8 cellular contexts compared by ENCODE assay signal in the genomic region with DNA sequence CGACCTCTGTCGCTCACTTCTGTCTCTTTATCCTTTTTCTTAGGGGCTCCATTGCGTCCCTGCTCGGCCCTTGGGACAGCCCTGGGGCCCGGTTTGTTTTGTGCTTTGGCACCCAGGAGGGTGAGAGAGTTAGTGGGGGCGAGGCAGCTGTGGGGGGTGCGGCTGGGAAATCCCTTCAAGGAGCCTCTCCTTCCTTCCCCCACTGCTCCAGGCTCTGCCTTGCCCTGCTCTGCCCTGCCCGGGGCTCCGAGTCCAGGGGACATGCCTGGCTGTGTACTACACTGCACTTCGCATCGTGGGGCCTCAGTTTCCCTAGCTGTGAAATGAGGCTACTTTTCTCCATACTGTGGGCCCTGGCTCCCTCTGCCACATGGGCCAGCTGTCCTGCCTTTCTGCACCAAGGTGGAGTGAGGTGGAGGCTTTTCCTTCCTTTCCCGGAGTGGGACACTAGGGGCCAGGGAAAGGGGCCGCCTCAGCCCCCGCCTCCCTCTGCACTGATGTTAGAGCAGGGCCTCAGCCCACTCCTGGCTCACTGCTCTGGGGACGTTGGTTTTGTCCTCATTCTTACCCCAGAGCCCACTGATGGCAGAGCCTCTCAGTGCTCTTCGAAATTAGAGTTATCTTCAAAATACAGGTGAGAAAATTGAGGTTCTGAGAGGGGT. TPM values are rescaled to one million over a fixed set of nuclear protein-coding genes. Genes with fewer than 3 reads are reported as not detected.
DNase-seq lines count a peak whose midpoint lies in the region; ATAC-seq, FAIRE-seq and TF ChIP-seq lines count a peak whose summit lies in the region.

No MANE protein-coding gene starts in this region.

- H3K4me1 ChIP-seq in left ventricle myocardium inferior: peaks cover 21% of the 10 kb centered on the region

- peaks cover 28% of the 10 kb centered on the region for H3K4me1 Mint-ChIP-seq in activated CD4-positive, alpha-beta memory T cell treated with anti-CD3 and anti-CD28 coated beads for 36 hours (ENCODE audit: low read depth)

- ATAC-seq in HG02938 (IDR thresholded peaks at IDR 0.05; ENCODE audit: unreplicated experiment) (no peak), HG03521 (IDR thresholded peaks at IDR 0.05; ENCODE audit: unreplicated experiment) (no peak)

- no peaks in the 10 kb centered on the region for H3K27me3 ChIP-seq in left ventricle myocardium inferior (ENCODE audit: low read depth)

- H3K9me3 ChIP-seq in left ventricle myocardium inferior (replicated peaks): no peaks in the 10 kb centered on the region

- intact Hi-C loops in activated CD4-positive, alpha-beta memory T cell treated with anti-CD3 and anti-CD28 coated beads for 36 hours (cut with micrococcal nuclease): no loop called here
- intact Hi-C loops in left ventricle myocardium inferior (cut with micrococcal nuclease): no loop called here

- FAIRE-seq in GM19239 (lab: Jason Lieb, UNC): peak; percentile 8

- H3K27ac Mint-ChIP-seq in activated CD4-positive, alpha-beta memory T cell treated with anti-CD3 and anti-CD28 coated beads for 36 hours: peak overlapping the region; percentile 59

- H3K27me3 Mint-ChIP-seq in activated CD4-positive, alpha-beta memory T cell treated with anti-CD3 and anti-CD28 coated beads for 36 hours: no peaks in the 10 kb centered on the region

- no peaks in the 10 kb centered on the region for H3K36me3 ChIP-seq in left ventricle myocardium inferior

- H3K36me3 Mint-ChIP-seq in activated CD4-positive, alpha-beta memory T cell treated with anti-CD3 and anti-CD28 coated beads for 36 hours: no peaks in the 10 kb centered on the region

- DNase-seq in GM19239 (ENCODE audit: insufficient read length, low spot score) (no peak), left ventricle myocardium inferior (no peak), HK-2 (ENCODE audit: unreplicated experiment) (no peak)
- peak; percentile 17 for DNase-seq in activated CD4-positive, alpha-beta memory T cell treated with anti-CD3 and anti-CD28 coated beads for 36 hours
- no peak for DNase-seq in NK-92 treated with Interleukin-12 subunit alpha and Interleukin-12 subunit beta, amount 100 ng/mL, for 24 hours (lab: John Stamatoyannopoulos, UW)

- peak overlapping the region; percentile 90 for H3K4me3 Mint-ChIP-seq in activated CD4-positive, alpha-beta memory T cell treated with anti-CD3 and anti-CD28 coated beads for 36 hours

- no peak for TF ChIP-seq CTCF in left ventricle myocardium inferior (IDR thresholded peaks at IDR 0.05; ENCODE audit: borderline replicate concordance)

- no peaks in the 10 kb centered on the region for H3K9me3 Mint-ChIP-seq in activated CD4-positive, alpha-beta memory T cell treated with anti-CD3 and anti-CD28 coated beads for 36 hours

- H3K4me3 ChIP-seq in left ventricle myocardium inferior (peak overlapping the region; percentile 77), skin epidermis (peak overlapping the region; percentile 44 to 71 (median 63))

- peak overlapping the region; percentile 64 for H3K27ac ChIP-seq in left ventricle myocardium inferior (replicated peaks)
- peak overlapping the region in 18 of 21 experiments; percentile 29 to 84 (median 70) for H3K27ac ChIP-seq in skin epidermis

- CTCF ChIA-PET in activated CD4-positive, alpha-beta memory T cell treated with anti-CD3 and anti-CD28 coated beads for 36 hours (lab: Charles Lee): interaction anchor here (0.9 to 1.6 kb wide), 2 partner anchors 10 to 27 kb away, joined by 3 to 5 read pairs; no protein-coding TSS in a partner anchor

- POLR2A ChIA-PET in activated CD4-positive, alpha-beta memory T cell treated with anti-CD3 and anti-CD28 coated beads for 36 hours (lab: Charles Lee): no interaction called here

RNA-seq across cellular contexts. Expression of a gene that starts 1.0 kb away (rescaled TPM):
- total RNA-seq in activated CD4-positive, alpha-beta memory T cell treated with anti-CD3 and anti-CD28 coated beads for 36 hours: 10 to 100 TPM; 27.3 to 27.5 TPM
- 8.8 TPM for total RNA-seq in left ventricle myocardium inferior

RNA-seq across cellular contexts. Expression of a gene that starts 32.1 kb away (rescaled TPM):
- 100 to 1,000 TPM; 357 to 359 TPM for total RNA-seq in activated CD4-positive, alpha-beta memory T cell treated with anti-CD3 and anti-CD28 coated beads for 36 hours
- total RNA-seq in left ventricle myocardium inferior: 257 TPM

RNA-seq across cellular contexts. Expression of a gene that starts 34.0 kb away (rescaled TPM):
- 1 to 10 TPM; 6.5 to 6.8 TPM for total RNA-seq in activated CD4-positive, alpha-beta memory T cell treated with anti-CD3 and anti-CD28 coated beads for 36 hours
- 37.0 TPM for total RNA-seq in left ventricle myocardium inferior

RNA-seq across cellular contexts. Expression of a gene that starts 42.8 kb away (rescaled TPM):
- 100 to 1,000 TPM; 122 to 127 TPM for total RNA-seq in activated CD4-positive, alpha-beta memory T cell treated with anti-CD3 and anti-CD28 coated beads for 36 hours
- 179 TPM for total RNA-seq in left ventricle myocardium inferior
